1 cellular context compared by ENCODE assay signal in the genomic region with DNA sequence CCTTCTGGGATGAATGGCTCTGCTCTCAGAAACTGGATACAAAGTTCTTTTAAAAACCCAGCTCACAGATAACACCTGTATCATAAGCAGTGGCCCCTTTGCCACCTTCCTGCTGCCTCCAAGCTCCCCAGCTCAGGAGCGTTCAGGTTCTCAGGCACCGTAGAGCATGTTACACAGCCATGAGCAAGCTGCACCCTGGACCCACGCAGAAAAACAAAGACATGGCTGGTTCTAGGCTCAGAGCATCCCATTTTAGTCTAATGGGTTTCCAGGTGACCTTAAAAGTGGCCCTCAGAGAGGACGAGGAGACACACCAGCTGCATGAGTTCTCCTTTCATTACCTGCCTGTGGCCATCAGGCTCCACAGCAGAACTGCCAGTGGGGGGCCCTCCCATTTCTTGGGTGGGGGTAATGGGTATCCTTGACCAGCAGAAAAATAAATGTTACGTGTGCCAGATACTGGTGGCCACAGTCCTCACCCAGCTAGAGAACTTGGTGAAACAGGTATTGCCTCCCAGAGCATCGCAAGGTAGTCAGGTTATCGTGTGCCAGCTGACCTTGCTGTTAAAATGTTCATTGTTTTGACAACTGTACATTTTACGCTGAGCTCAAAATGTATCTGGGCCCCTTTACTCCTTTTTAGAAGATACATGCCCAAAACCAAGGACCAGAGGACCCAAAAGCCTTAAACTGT.
A peak's percentile ranks its signal among the peaks of the same experiment; 100 is the strongest.
TF ChIP-seq lines count a peak whose summit lies in the region.

No MANE protein-coding gene starts in this region.

TF ChIP-seq in GM12878, 131 proteins besides CTCF, POLR2A, EP300 and RAD21:
- peak; percentile 76 for TF ChIP-seq POLR2AphosphoS5 (IDR thresholded peaks at IDR 0.05; ENCODE audit: low read length)
- TF ChIP-seq IKZF1 (conservative IDR thresholded peaks at IDR 0.05), result no peak
- no peak for TF ChIP-seq EGR1 (IDR thresholded peaks at IDR 0.05; ENCODE audit: borderline replicate concordance in 1 of 2, low read depth in 2 of 2, low read length in 2 of 2)
- no peak for TF ChIP-seq TBL1XR1 (IDR thresholded peaks at IDR 0.05; ENCODE audit: low read depth, low read length)
- TF ChIP-seq NFIC (IDR thresholded peaks at IDR 0.05; ENCODE audit: low read depth, low read length), result no peak
- 0 out of 2 replicates have a peak, but pooled peaks have one; percentile 9 for TF ChIP-seq POLR2AphosphoS2 (IDR thresholded peaks at IDR 0.05; ENCODE audit: low read depth, low read length)
TF ChIP-seq in GM12878: peak in this region for 2.
